In genomic region chr3:57980416-57980815, GRCh38 we compare ENCODE assay signal across 16 cellular contexts.
"Had no signal": no experiment of that assay in that cellular context is flagged by ENCODE, and none has a peak within 500 bp of the region (broad histone marks: within the 10 kb centered on the region; RNA-seq: fewer than 3 reads in every experiment).

No MANE protein-coding gene starts in this region.

- H3K36me3 Mint-ChIP-seq: memory B cell had no signal

- DNase-seq: activated CD4-positive, alpha-beta memory T cell treated with anti-CD3 and anti-CD28 coated beads, Interleukin-2, amount 10 ng/mL, durations not matched to agents 7 days and 5 days; activated naive CD8-positive, alpha-beta T cell treated with anti-CD3 and anti-CD28 coated beads, Interleukin-2, amount 50 U/mL, for 24 hours; activated T-cell treated with anti-CD3 and anti-CD28 coated beads, Interleukin-2, amount 50 U/mL, for 72 hours; esophagus squamous epithelium; foreskin fibroblast; heart left ventricle; psoas muscle; stimulated activated CD4-positive, alpha-beta T cell treated with anti-CD3 and anti-CD28 coated beads, Interleukin-2, amount 100 ng/mL, for 24 hours; stimulated activated naive B cell treated with anti-CD40 and anti-IgM and Interleukin-4, amounts not matched to agents 10 μg/mL and 1 μg/mL and 100 μg/mL, for 72 hours; T-helper 9 cell had no signal

- ATAC-seq: activated naive CD8-positive, alpha-beta T cell treated with anti-CD3 and anti-CD28 coated beads, Interleukin-2, amount 50 U/mL, for 24 hours; activated T-cell treated with anti-CD3 and anti-CD28 coated beads, Interleukin-2, amount 50 U/mL, for 72 hours; heart left ventricle; left lobe of liver; psoas muscle; sciatic nerve had no signal

- H3K27me3 Mint-ChIP-seq: activated CD4-positive, alpha-beta memory T cell treated with anti-CD3 and anti-CD28 coated beads, Interleukin-2, amount 10 ng/mL, durations not matched to agents 7 days and 5 days; activated naive CD8-positive, alpha-beta T cell treated with anti-CD3 and anti-CD28 coated beads, Interleukin-2, amount 50 U/mL, for 24 hours; memory B cell had no signal

- H3K4me3 Mint-ChIP-seq: activated CD4-positive, alpha-beta memory T cell treated with anti-CD3 and anti-CD28 coated beads, Interleukin-2, amount 10 ng/mL, durations not matched to agents 7 days and 5 days; activated naive CD8-positive, alpha-beta T cell treated with anti-CD3 and anti-CD28 coated beads, Interleukin-2, amount 50 U/mL, for 24 hours; activated T-cell treated with anti-CD3 and anti-CD28 coated beads, Interleukin-2, amount 50 U/mL, for 72 hours; memory B cell; nephron had no signal

- H3K9me3 Mint-ChIP-seq: activated CD4-positive, alpha-beta memory T cell treated with anti-CD3 and anti-CD28 coated beads, Interleukin-2, amount 10 ng/mL, durations not matched to agents 7 days and 5 days; activated naive CD8-positive, alpha-beta T cell treated with anti-CD3 and anti-CD28 coated beads, Interleukin-2, amount 50 U/mL, for 24 hours; activated T-cell treated with anti-CD3 and anti-CD28 coated beads, Interleukin-2, amount 50 U/mL, for 72 hours; memory B cell; nephron; stimulated activated naive B cell treated with anti-CD40 and anti-IgM and Interleukin-4, amounts not matched to agents 10 μg/mL and 1 μg/mL and 100 μg/mL, for 72 hours had no signal

- H3K4me3 ChIP-seq: ascending aorta, esophagus squamous epithelium, heart left ventricle, psoas muscle, suprapubic skin had no signal

- H3K27ac ChIP-seq: ascending aorta, esophagus squamous epithelium, heart left ventricle, psoas muscle, suprapubic skin had no signal

- H3K9me3 ChIP-seq: ascending aorta, esophagus squamous epithelium, heart left ventricle, psoas muscle, suprapubic skin had no signal

- H3K4me1 ChIP-seq: ascending aorta, psoas muscle had no signal

- H3K27me3 ChIP-seq: ascending aorta, esophagus squamous epithelium, heart left ventricle, suprapubic skin had no signal

- H3K27ac Mint-ChIP-seq: activated CD4-positive, alpha-beta memory T cell treated with anti-CD3 and anti-CD28 coated beads, Interleukin-2, amount 10 ng/mL, durations not matched to agents 7 days and 5 days; activated naive CD8-positive, alpha-beta T cell treated with anti-CD3 and anti-CD28 coated beads, Interleukin-2, amount 50 U/mL, for 24 hours; activated T-cell treated with anti-CD3 and anti-CD28 coated beads, Interleukin-2, amount 50 U/mL, for 72 hours; memory B cell; nephron; stimulated activated naive B cell treated with anti-CD40 and anti-IgM and Interleukin-4, amounts not matched to agents 10 μg/mL and 1 μg/mL and 100 μg/mL, for 72 hours had no signal

- H3K36me3 ChIP-seq: ascending aorta, esophagus squamous epithelium, heart left ventricle, suprapubic skin had no signal
